1 cellular context compared by ENCODE assay signal in genomic region chr12:132955094-132955932, GRCh38.
TF ChIP-seq lines count a peak whose summit lies in the region.

No MANE protein-coding gene starts in this region.

TF ChIP-seq in HepG2, 621 proteins besides CTCF, POLR2A, EP300 and RAD21 (continued from another document and continues in another):
- TF ChIP-seq ZNF556 (CRISPR knock-in tag; IDR thresholded peaks at IDR 0.05; ENCODE audit: borderline replicate concordance) = no peak
- TF ChIP-seq MXI1 (IDR thresholded peaks at IDR 0.05; ENCODE audit: borderline replicate concordance, low read depth, low read length) = 0 out of 3 replicates have a peak, but pooled peaks have one; percentile 26
- no peak for TF ChIP-seq MEIS1 (CRISPR knock-in tag; IDR thresholded peaks at IDR 0.05; ENCODE audit: borderline replicate concordance)
- 0 out of 2 replicates have a peak, but pooled peaks have one; percentile 12 for TF ChIP-seq GATAD2A (CRISPR knock-in tag; IDR thresholded peaks at IDR 0.05)
- no peak for TF ChIP-seq MED13 (CRISPR knock-in tag; IDR thresholded peaks at IDR 0.05)
- no peak for TF ChIP-seq ZNF747 (CRISPR knock-in tag; IDR thresholded peaks at IDR 0.05; ENCODE audit: borderline replicate concordance)
- no peak for TF ChIP-seq PBX3 (CRISPR knock-in tag; IDR thresholded peaks at IDR 0.05; ENCODE audit: borderline replicate concordance)
- no peak for TF ChIP-seq ZNF512 (CRISPR knock-in tag; IDR thresholded peaks at IDR 0.05)
- no peak for TF ChIP-seq ZNF616 (CRISPR knock-in tag; IDR thresholded peaks at IDR 0.05; ENCODE audit: low read depth)
- no peak for TF ChIP-seq ZNF513 (CRISPR knock-in tag; conservative IDR thresholded peaks at IDR 0.05)
- no peak for TF ChIP-seq FOXK2 (IDR thresholded peaks at IDR 0.05)
- no peak for TF ChIP-seq NFRKB (IDR thresholded peaks at IDR 0.05)
- TF ChIP-seq ZIK1 (CRISPR knock-in tag; IDR thresholded peaks at IDR 0.05; ENCODE audit: borderline replicate concordance, low read depth) = no peak
- no peak for TF ChIP-seq ZNF468 (CRISPR knock-in tag; IDR thresholded peaks at IDR 0.05)
- no peak for TF ChIP-seq ZNF18 (CRISPR knock-in tag; IDR thresholded peaks at IDR 0.05; ENCODE audit: insufficient replicate concordance)
- no peak for TF ChIP-seq SP1 (IDR thresholded peaks at IDR 0.05)
- TF ChIP-seq SP1 (CRISPR knock-in tag; IDR thresholded peaks at IDR 0.05) = no peak
- no peak for TF ChIP-seq HNRNPL (IDR thresholded peaks at IDR 0.05; ENCODE audit: low read depth, low read length)
- no peak for TF ChIP-seq CREBL2 (CRISPR knock-in tag; IDR thresholded peaks at IDR 0.05; ENCODE audit: borderline replicate concordance)
- TF ChIP-seq ZNF607 (CRISPR knock-in tag; IDR thresholded peaks at IDR 0.05; ENCODE audit: borderline replicate concordance) = no peak
- no peak for TF ChIP-seq ZNF777 (CRISPR knock-in tag; IDR thresholded peaks at IDR 0.05)
- no peak for TF ChIP-seq ARNT (IDR thresholded peaks at IDR 0.05)
- TF ChIP-seq PLRG1 (conservative IDR thresholded peaks at IDR 0.05) = no peak
- no peak for TF ChIP-seq CSRNP2 (CRISPR knock-in tag; conservative IDR thresholded peaks at IDR 0.05; ENCODE audit: low read depth)
- TF ChIP-seq ZNF451 (CRISPR knock-in tag; IDR thresholded peaks at IDR 0.05) = no peak
- TF ChIP-seq HMGA1 (CRISPR knock-in tag; conservative IDR thresholded peaks at IDR 0.05) = no peak
- TF ChIP-seq ZNF10 (CRISPR knock-in tag; IDR thresholded peaks at IDR 0.05; ENCODE audit: borderline replicate concordance, low read depth) = no peak
- no peak for TF ChIP-seq SP2 (CRISPR knock-in tag; IDR thresholded peaks at IDR 0.05)
- no peak for TF ChIP-seq SMAD9 (CRISPR knock-in tag; IDR thresholded peaks at IDR 0.05)
- TF ChIP-seq ZBTB46 (CRISPR knock-in tag; IDR thresholded peaks at IDR 0.05; ENCODE audit: borderline replicate concordance) = no peak
- TF ChIP-seq STAG1 (CRISPR knock-in tag; IDR thresholded peaks at IDR 0.05) = no peak
- no peak for TF ChIP-seq ZNF558 (CRISPR knock-in tag; IDR thresholded peaks at IDR 0.05; ENCODE audit: borderline replicate concordance)
- TF ChIP-seq ZNF784 (CRISPR knock-in tag; IDR thresholded peaks at IDR 0.05; ENCODE audit: borderline replicate concordance) = 0 out of 2 replicates have a peak, but pooled peaks have one; percentile 16
- TF ChIP-seq ZSCAN12 (CRISPR knock-in tag; IDR thresholded peaks at IDR 0.05) = no peak
- no peak for TF ChIP-seq MED8 (CRISPR knock-in tag; IDR thresholded peaks at IDR 0.05; ENCODE audit: insufficient replicate concordance)
- TF ChIP-seq ZNF232 (CRISPR knock-in tag; IDR thresholded peaks at IDR 0.05; ENCODE audit: borderline replicate concordance) = no peak
- no peak for TF ChIP-seq ZSCAN30 (CRISPR knock-in tag; IDR thresholded peaks at IDR 0.05)
- no peak for TF ChIP-seq ZNF34 (CRISPR knock-in tag; IDR thresholded peaks at IDR 0.05; ENCODE audit: borderline replicate concordance)
- TF ChIP-seq SNRNP70 (IDR thresholded peaks at IDR 0.05; ENCODE audit: low read depth, low read length) = no peak
- no peak for TF ChIP-seq SMC3 (IDR thresholded peaks at IDR 0.05; ENCODE audit: low read length)
- TF ChIP-seq GTF3A (CRISPR knock-in tag; conservative IDR thresholded peaks at IDR 0.05) = no peak
- no peak for TF ChIP-seq BORCS8-MEF2B (CRISPR knock-in tag; IDR thresholded peaks at IDR 0.05)
- TF ChIP-seq NR1H2 (CRISPR knock-in tag; IDR thresholded peaks at IDR 0.05; ENCODE audit: borderline replicate concordance, low read depth) = no peak
- TF ChIP-seq IRF9 (CRISPR knock-in tag; IDR thresholded peaks at IDR 0.05; ENCODE audit: borderline replicate concordance) = no peak
- no peak for TF ChIP-seq ONECUT2 (CRISPR knock-in tag; IDR thresholded peaks at IDR 0.05)
- TF ChIP-seq ZBTB4 (CRISPR knock-in tag; IDR thresholded peaks at IDR 0.05; ENCODE audit: borderline replicate concordance) = peak; percentile 35; the same call in 1 of the 2 replicates
- TF ChIP-seq ZNF512B (CRISPR knock-in tag; IDR thresholded peaks at IDR 0.05; ENCODE audit: borderline replicate concordance) = no peak
